In the genomic region with DNA sequence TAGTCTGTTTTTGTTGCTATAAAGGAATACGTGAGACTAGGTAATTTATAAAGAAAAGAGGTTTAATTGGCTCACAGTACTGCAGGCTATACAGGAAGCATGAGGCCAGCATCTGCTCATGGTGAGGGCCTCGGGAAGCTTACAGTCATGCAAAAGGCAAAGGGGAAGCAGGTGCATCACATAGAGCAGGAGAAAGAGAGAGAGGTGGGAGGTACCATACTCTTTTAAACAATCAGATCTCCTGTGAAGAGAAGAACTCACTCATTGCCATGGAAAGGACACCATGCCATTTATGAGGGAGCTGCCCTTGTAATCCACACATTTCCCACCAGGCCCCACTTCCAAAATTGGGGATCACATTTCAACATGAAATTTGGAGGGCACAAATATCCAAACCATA, we compare ENCODE assay signal across 20 cellular contexts. TPM values are rescaled to one million over a fixed set of nuclear protein-coding genes. Genes with fewer than 3 reads are reported as not detected.
DNase-seq lines count a peak whose midpoint lies in the region; ATAC-seq and TF ChIP-seq lines count a peak whose summit lies in the region.
"Had no signal": no experiment of that assay in that cellular context is flagged by ENCODE, and none has a peak within 500 bp of the region (broad histone marks: within the 10 kb centered on the region; RNA-seq: fewer than 3 reads in every experiment).

No MANE protein-coding gene starts in this region.

- H3K9me3 Mint-ChIP-seq in GM23338: peaks cover 8% of the 10 kb centered on the region; the same call in 2 of the 3 replicates
- no peaks in the 10 kb centered on the region for H3K9me3 Mint-ChIP-seq in CD4-positive, alpha-beta T cell
- H3K9me3 Mint-ChIP-seq: CD4-positive, alpha-beta memory T cell; IgD-negative memory B cell had no signal

- CTCF ChIA-PET in CD4-positive, alpha-beta T cell (lab: Charles Lee): no interaction called here

- no peak overlapping the region for H2AFZ ChIP-seq in GM23338

- no peaks in the 10 kb centered on the region for H3K27me3 ChIP-seq in GM23338 (ENCODE audit: insufficient read depth)
- no peaks in the 10 kb centered on the region for H3K27me3 ChIP-seq in HUES64 (ENCODE audit: insufficient read depth, low read length)
- H3K27me3 ChIP-seq in iPS-15b (ENCODE audit: control insufficient read depth, insufficient read depth, low read length): no peaks in the 10 kb centered on the region
- H3K27me3 ChIP-seq in psoas muscle (ENCODE audit: insufficient read depth in 3 of 3, low read length in 2 of 3): no peaks in the 10 kb centered on the region
- no peaks in the 10 kb centered on the region for H3K27me3 ChIP-seq in CD4-positive, alpha-beta T cell (ENCODE audit: control insufficient read depth, insufficient read depth, low read length)

- H3K9ac ChIP-seq in HUES64 (ENCODE audit: low read depth, low read length) (no peak overlapping the region), iPS-15b (ENCODE audit: low read depth, low read length) (no peak overlapping the region)

- POLR2A ChIA-PET in CD4-positive, alpha-beta T cell (lab: Charles Lee): no interaction called here

- no peak for DNase-seq in GM23338 (ENCODE audit: low spot score)
- DNase-seq in psoas muscle: no peak
- DNase-seq in CD4-positive, alpha-beta T cell: no peak
- DNase-seq in T-helper 9 cell: no peak
- DNase-seq: AML-193; CD4-positive, alpha-beta memory T cell; DMS153; DMS79; GDM1; GOT3; KBM-7 had no signal

- ATAC-seq in GM23338 (peak; percentile 33), psoas muscle (no peak), GM21360 (IDR thresholded peaks at IDR 0.05; ENCODE audit: unreplicated experiment) (no peak)
- no peak for ATAC-seq in CD4-positive, alpha-beta T cell (ENCODE audit: poor library complexity)
- ATAC-seq: A549, HepG2 had no signal

- 74% methylated on average over 2 of the region's 2 CpGs for WGBS in HUES64
- WGBS in psoas muscle, 3 donors: 81 to 98% (median 90%) methylated on average over 2 of the region's 2 CpGs

- H3K79me2 ChIP-seq in GM23338 (replicated peaks; ENCODE audit: insufficient read depth): peaks cover 59% of the 10 kb centered on the region

- peaks cover 15% of the 10 kb centered on the region; the same call in 2 of the 3 replicates for H3K36me3 Mint-ChIP-seq in GM23338 (ENCODE audit: low read depth)
- H3K36me3 Mint-ChIP-seq in CD4-positive, alpha-beta T cell (ENCODE audit: low read depth): no peaks in the 10 kb centered on the region

- no peaks in the 10 kb centered on the region for H3F3A ChIP-seq in GM23338 (replicated peaks; ENCODE audit: low read depth)

- H3K4me3 Mint-ChIP-seq in GM23338: peak overlapping the region; percentile 55; the same call in 1 of the 3 replicates
- H3K4me3 Mint-ChIP-seq in CD4-positive, alpha-beta T cell: no peak overlapping the region
- H3K4me3 Mint-ChIP-seq: CD4-positive, alpha-beta memory T cell; IgD-negative memory B cell had no signal

- H3K27ac Mint-ChIP-seq in GM23338: peak overlapping the region; percentile 87
- H3K27ac Mint-ChIP-seq in CD4-positive, alpha-beta T cell: no peak overlapping the region
- H3K27ac Mint-ChIP-seq: IgD-negative memory B cell had no signal

- H3K9me3 ChIP-seq in HUES64 (ENCODE audit: insufficient read depth, low read depth, low read length): no peaks in the 10 kb centered on the region
- H3K9me3 ChIP-seq in iPS-15b (ENCODE audit: control insufficient read depth, insufficient read depth, low read length): no peaks in the 10 kb centered on the region
- no peaks in the 10 kb centered on the region for H3K9me3 ChIP-seq in psoas muscle
- H3K9me3 ChIP-seq in CD4-positive, alpha-beta T cell (ENCODE audit: control insufficient read depth, low read length): no peaks in the 10 kb centered on the region
- H3K9me3 ChIP-seq: A549, HAP-1 had no signal

- no peaks in the 10 kb centered on the region for H4K20me1 ChIP-seq in GM23338 (replicated peaks; ENCODE audit: insufficient read depth)

- H3K9me2 ChIP-seq in GM23338 (ENCODE audit: insufficient read depth): no peaks in the 10 kb centered on the region

- H3K36me3 ChIP-seq in GM23338 (ENCODE audit: insufficient read depth) (no peaks in the 10 kb centered on the region), HUES64 (ENCODE audit: insufficient read depth, low read length) (no peaks in the 10 kb centered on the region), iPS-15b (ENCODE audit: control insufficient read depth, insufficient read depth, low read length) (no peaks in the 10 kb centered on the region), psoas muscle (ENCODE audit: insufficient read depth in 1 of 2, low read depth in 1 of 2) (no peaks in the 10 kb centered on the region)
- H3K36me3 ChIP-seq: HAP-1 had no signal

- intact Hi-C loops in psoas muscle (cut with DNase I): no loop called here
- intact Hi-C loops in CD4-positive, alpha-beta T cell (cut with DNase I, micrococcal nuclease): no loop called here

- H3K4me3 ChIP-seq in GM23338 (peak overlapping the region; percentile 36), HUES64 (ENCODE audit: low read length) (peak overlapping the region; percentile 18), iPS-15b (ENCODE audit: low read depth, low read length) (peak overlapping the region; percentile 23), psoas muscle (no peak overlapping the region)
- H3K4me3 ChIP-seq: A549, HAP-1 had no signal

- H3K4me1 ChIP-seq in GM23338 (ENCODE audit: insufficient read depth) (peaks cover 59% of the 10 kb centered on the region), HUES64 (ENCODE audit: insufficient read depth, low read length) (peaks cover 40% of the 10 kb centered on the region), iPS-15b (ENCODE audit: control insufficient read depth, insufficient read depth, low read length) (peaks cover 29% of the 10 kb centered on the region), psoas muscle (peaks cover 18% of the 10 kb centered on the region)

- peaks cover 48% of the 10 kb centered on the region for H3K4me1 Mint-ChIP-seq in GM23338
- peaks cover 3% of the 10 kb centered on the region for H3K4me1 Mint-ChIP-seq in CD4-positive, alpha-beta T cell (ENCODE audit: low read depth)

- TF ChIP-seq CTCF in GM23338 (conservative IDR thresholded peaks at IDR 0.05; ENCODE audit: low read depth in 2 of 2): no peak
- TF ChIP-seq CTCF in psoas muscle (IDR thresholded peaks at IDR 0.05): no peak
- no peak for TF ChIP-seq CTCF in CD4-positive, alpha-beta T cell (IDR thresholded peaks at IDR 0.05)

- peaks cover 10% of the 10 kb centered on the region for H3K27me3 Mint-ChIP-seq in GM23338 (ENCODE audit: insufficient read depth, low read depth, poor library complexity)
- no peaks in the 10 kb centered on the region for H3K27me3 Mint-ChIP-seq in CD4-positive, alpha-beta T cell
- H3K27me3 Mint-ChIP-seq: CD4-positive, alpha-beta memory T cell; IgD-negative memory B cell had no signal

- H3K27ac ChIP-seq in GM23338 (ENCODE audit: low read depth): peak overlapping the region; percentile 81
- peak overlapping the region; percentile 84; the same call in 1 of the 2 replicates for H3K27ac ChIP-seq in HUES64 (ENCODE audit: low read depth, low read length)
- peak overlapping the region; percentile 23 for H3K27ac ChIP-seq in psoas muscle
- H3K27ac ChIP-seq in CD4-positive, alpha-beta T cell (ENCODE audit: low read depth, low read length): no peak overlapping the region
- H3K27ac ChIP-seq: 22Rv1, A549, C4-2B had no signal

- H3K4me2 ChIP-seq in GM23338: peak overlapping the region; percentile 64
- H3K4me2 ChIP-seq: A549 had no signal

TF ChIP-seq in GM23338, 12 proteins besides CTCF, POLR2A, EP300 and RAD21 (continues in another document):
- TF ChIP-seq JUNB (IDR thresholded peaks at IDR 0.05; ENCODE audit: unreplicated experiment): no peak

RNA-seq across cellular contexts. Expression of gene PPP1R12B, which starts 12.7 kb away (rescaled TPM):
- total RNA-seq in GM23338 (2014; rRNA removed; shearing (Covaris generic)): 13.8 and 29.2 TPM in 2 replicates
- polyA plus RNA-seq in GM23338 (2016; fragmentation: Nextera tagmentation; extraction: Ambion mirVana): 9.1 and 13.2 TPM in 2 replicates
- polyA plus RNA-seq in HUES64 (2013, experiment 1 of 2): 4.5 TPM
- 2.9 TPM for polyA plus RNA-seq in HUES64 (2013, experiment 2 of 2)
- 100 to 1,000 TPM in 3 of 4 donors, 10 to 100 TPM in 1; 86.1 to 189 (median 158) TPM for total RNA-seq in psoas muscle
- polyA plus RNA-seq in psoas muscle: 10 to 100 TPM in 2 of 3 donors, 1 to 10 TPM in 1; 8.3 to 73.3 (median 18.7) TPM
- total RNA-seq in CD4-positive, alpha-beta T cell: 10 to 100 TPM; 15.0 to 15.3 TPM

RNA-seq across cellular contexts. Expression of gene UBE2T, which starts 19.5 kb away (rescaled TPM):
- total RNA-seq in GM23338 (2014; rRNA removed; shearing (Covaris generic)): 91.4 and 96.8 TPM in 2 replicates
- polyA plus RNA-seq in GM23338 (2016; fragmentation: Nextera tagmentation; extraction: Ambion mirVana) (127 and 136 TPM in 2 replicates), psoas muscle (10 to 100 TPM; 10.7 to 38.5 (median 19.6) TPM)
- 96.3 TPM for polyA plus RNA-seq in HUES64 (2013, experiment 1 of 2)
- 115 TPM for polyA plus RNA-seq in HUES64 (2013, experiment 2 of 2)
- total RNA-seq in psoas muscle: 10 to 100 TPM in 2 of 4 donors, 1 to 10 TPM in 2; 4.9 to 11.5 (median 7.6) TPM
- total RNA-seq in CD4-positive, alpha-beta T cell: 1 to 10 TPM; 1.1 TPM
